Comparison of ENCODE assay signal across 22 cellular contexts in the genomic region with DNA sequence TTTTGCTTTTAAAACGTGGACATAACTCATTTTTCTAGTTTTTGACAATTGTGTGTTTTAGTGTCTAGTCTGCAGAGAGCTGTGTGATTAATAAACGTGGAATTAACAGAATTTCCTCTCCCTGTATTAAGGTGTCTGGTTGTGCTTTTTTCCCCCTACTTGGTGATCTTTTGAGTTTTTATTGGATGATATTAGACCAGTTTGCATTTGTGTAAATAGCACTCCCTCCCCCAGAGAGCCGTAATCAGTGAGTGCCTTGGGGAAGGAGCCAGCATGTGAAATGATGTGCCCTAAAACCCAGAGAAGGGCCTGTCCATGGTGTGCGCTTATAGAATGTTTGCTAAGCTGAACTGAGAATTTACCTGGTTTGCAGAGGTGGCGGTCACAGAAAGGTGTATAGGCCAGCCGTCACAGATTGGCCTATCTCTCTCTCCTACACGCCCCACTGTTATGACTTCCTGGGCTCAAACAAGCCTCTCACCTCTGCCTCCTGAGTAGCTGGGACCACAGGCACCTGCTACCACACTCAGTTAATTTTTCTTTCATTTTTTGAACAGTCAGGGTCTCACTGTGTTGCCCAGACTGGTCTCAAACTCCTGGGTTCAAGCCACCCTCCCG. TPM values are rescaled to one million over a fixed set of nuclear protein-coding genes. Genes with fewer than 3 reads are reported as not detected.
DNase-seq lines count a peak whose midpoint lies in the region; ATAC-seq, FAIRE-seq and TF ChIP-seq lines count a peak whose summit lies in the region.
"Had no signal": no experiment of that assay in that cellular context is flagged by ENCODE, and none has a peak within 500 bp of the region (broad histone marks: within the 10 kb centered on the region; RNA-seq: fewer than 3 reads in every experiment).

No MANE protein-coding gene starts in this region.

- FAIRE-seq in HepG2 (lab: Jason Lieb, UNC) (no peak), K562 (lab: Jason Lieb, UNC) (no peak)
- FAIRE-seq: G401.6, GM18507, H1, RCC 7860 had no signal

- no peak overlapping the region for H3K9ac ChIP-seq in HepG2 (ENCODE audit: insufficient read depth, low read depth, low read length)
- H3K9ac ChIP-seq in K562 (ENCODE audit: insufficient read depth in 1 of 2, low read depth in 2 of 2, low read length in 2 of 2), result no peak overlapping the region
- H3K9ac ChIP-seq: BLaER1 had no signal

- TF ChIP-seq POLR2A in HepG2 (IDR thresholded peaks at IDR 0.05; ENCODE audit: insufficient read depth in 1 of 2, low read depth in 2 of 2, low read length in 2 of 2) (no peak), right lobe of liver (IDR thresholded peaks at IDR 0.05) (no peak), K562 (conservative IDR thresholded peaks at IDR 0.05) (no peak)

- POLR2A ChIA-PET in HepG2 (lab: Yijun Ruan, JAX) (no interaction called here), K562 (lab: Yijun Ruan, JAX) (interaction anchor here (1.7 kb wide), 1 partner anchor 14 kb away, joined by 7 read pairs; no protein-coding TSS in a partner anchor)

- ATAC-seq in HepG2 (no peak), right lobe of liver (no peak), K562 (peak; percentile 33; the same call in 1 of the 3 replicates), aorta (ENCODE audit: low FRiP score) (no peak)
- ATAC-seq: HCT116 had no signal

- TF ChIP-seq RAD21 in HepG2 (CRISPR knock-in tag; IDR thresholded peaks at IDR 0.05) (no peak), K562 (CRISPR knock-in tag; conservative IDR thresholded peaks at IDR 0.05 in 1 of 2, IDR thresholded peaks at IDR 0.05 in 1 of 2) (no peak)

- no peaks in the 10 kb centered on the region for H3K79me2 ChIP-seq in HepG2 (ENCODE audit: insufficient read depth, low read length)
- no peaks in the 10 kb centered on the region for H3K79me2 ChIP-seq in K562 (ENCODE audit: control insufficient read depth, insufficient read depth, low read length)

- DNase-seq in HepG2 (ENCODE audit: low spot score), result no peak
- DNase-seq in right lobe of liver, result no peak
- peak; percentile 34 for DNase-seq in NCI-H748 treated with DMSO at 0.1 percent for 48 hours (lab: John Stamatoyannopoulos, UW)
- no peak for DNase-seq in K562 (ENCODE audit: extremely low read depth in 1 of 4, low spot score in 3 of 4)
- no peak for DNase-seq in activated CD8-positive, alpha-beta memory T cell treated with anti-CD3 and anti-CD28 coated beads, Interleukin-2, amount 50 U/mL, for 4 hours
- no peak for DNase-seq in GM03348 (ENCODE audit: low spot score)
- DNase-seq in aorta, result no peak
- DNase-seq: ACHN; CD4-positive, alpha-beta T cell; DND-41; Kasumi-1; NCI-H2029; NCI-H2171; NCI-H524 treated with DMSO at 0.1 percent for 48 hours; Right ventricle myocardium superior; T-helper 2 cell had no signal

- H3K27ac ChIP-seq in HepG2 (ENCODE audit: extremely low read length, insufficient read depth, low read length) (no peak overlapping the region), right lobe of liver (no peak overlapping the region), K562 (ENCODE audit: extremely low read depth, low read depth, low read length) (no peak overlapping the region), aorta (ENCODE audit: low read depth in 1 of 2, low read length in 2 of 2) (no peak overlapping the region)
- H3K27ac ChIP-seq: BLaER1 had no signal

- in situ Hi-C loops in HepG2 (cut with HindIII; ENCODE audit: extremely low pct_ligation_motif_present, low pct_unique_long_range_greater_than_20kb), result no loop called here
- in situ Hi-C loops in K562 (cut with MboI), result no loop called here

- peaks cover 8 to 28% of the 10 kb centered on the region in 2 experiments for H3K36me3 ChIP-seq in HepG2 (replicated peaks in 1 of 2; ENCODE audit: control insufficient read depth in 1 of 2, insufficient read depth in 2 of 2, low read length in 2 of 2)
- H3K36me3 ChIP-seq in right lobe of liver, result peaks cover 0 to 17% (median 7%) of the 10 kb centered on the region in 4 donors
- peaks cover 4% of the 10 kb centered on the region; the same call in 2 of the 3 replicates for H3K36me3 ChIP-seq in K562 (ENCODE audit: control insufficient read depth, insufficient read depth, low read length)
- peaks cover 0 to 6% of the 10 kb centered on the region in 2 donors for H3K36me3 ChIP-seq in aorta (ENCODE audit: control insufficient read depth in 1 of 2, insufficient read depth in 2 of 2, low read length in 1 of 2)

- H4K20me1 ChIP-seq in HepG2 (ENCODE audit: insufficient read depth, low read length), result no peaks in the 10 kb centered on the region
- H4K20me1 ChIP-seq in K562 (replicated peaks; ENCODE audit: control insufficient read depth, insufficient read depth, low read length), result no peaks in the 10 kb centered on the region

- no peak for TF ChIP-seq CTCF in HepG2 (CRISPR knock-in tag; IDR thresholded peaks at IDR 0.05)
- TF ChIP-seq CTCF in right lobe of liver (IDR thresholded peaks at IDR 0.05), result no peak
- no peak for TF ChIP-seq CTCF in K562 (IDR thresholded peaks at IDR 0.05 in 2 of 3, conservative IDR thresholded peaks at IDR 0.05 in 1 of 3; ENCODE audit: insufficient read depth in 2 of 3, low read depth in 1 of 3, low read length in 3 of 3)

- H3K9me1 ChIP-seq in K562 (ENCODE audit: control insufficient read depth, insufficient read depth, low read length), result no peaks in the 10 kb centered on the region

- H2AFZ ChIP-seq in HepG2 (ENCODE audit: low read length) (no peak overlapping the region), K562 (ENCODE audit: low read depth, low read length) (no peak overlapping the region)

- H3K4me2 ChIP-seq in HepG2 (ENCODE audit: low read depth, low read length) (no peak overlapping the region), K562 (ENCODE audit: insufficient read depth, low read length) (no peak overlapping the region)
- H3K4me2 ChIP-seq: BLaER1 had no signal

- no peak overlapping the region for H3K4me3 ChIP-seq in HepG2 (replicated peaks in 1 of 3; ENCODE audit: insufficient read depth in 1 of 3, low read depth in 2 of 3, low read length in 3 of 3)
- no peak overlapping the region for H3K4me3 ChIP-seq in right lobe of liver
- H3K4me3 ChIP-seq in K562, result no peak overlapping the region
- H3K4me3 ChIP-seq in aorta (ENCODE audit: low read length in 2 of 2), result no peak overlapping the region
- H3K4me3 ChIP-seq: BLaER1 had no signal

- H3K27me3 ChIP-seq in HepG2 (ENCODE audit: control insufficient read depth in 1 of 2, insufficient read depth in 2 of 2, low read length in 2 of 2) (no peaks in the 10 kb centered on the region), right lobe of liver (no peaks in the 10 kb centered on the region), K562 (ENCODE audit: control insufficient read depth in 2 of 2, insufficient read depth in 2 of 2, low read length in 2 of 2) (no peaks in the 10 kb centered on the region), aorta (ENCODE audit: control insufficient read depth in 1 of 2, insufficient read depth in 2 of 2, low read length in 1 of 2) (no peaks in the 10 kb centered on the region)
- H3K27me3 ChIP-seq: BLaER1 had no signal

- intact Hi-C loops in HepG2 (cut with micrococcal nuclease; ENCODE audit: unreplicated experiment), result no loop called here
- intact Hi-C loops in right lobe of liver (cut with DNase I), result no loop called here
- intact Hi-C loops in K562 (cut with micrococcal nuclease), result no loop called here
- intact Hi-C loops in aorta (cut with DNase I), result no loop called here

- H3K4me1 ChIP-seq in HepG2 (ENCODE audit: insufficient read depth, low read length) (no peaks in the 10 kb centered on the region), right lobe of liver (no peaks in the 10 kb centered on the region), K562 (replicated peaks in 1 of 2; ENCODE audit: control insufficient read depth in 2 of 2, insufficient read depth in 2 of 2, low read length in 2 of 2) (no peaks in the 10 kb centered on the region), aorta (ENCODE audit: control insufficient read depth in 1 of 2, insufficient read depth in 2 of 2, low read length in 2 of 2) (no peaks in the 10 kb centered on the region)
- H3K4me1 ChIP-seq: BLaER1 had no signal

- 94% methylated on average over 8 of the region's 8 CpGs for WGBS in HepG2 (ENCODE audit: low lambda C conversion rate)
- 81% methylated on average over 7 of the region's 8 CpGs for WGBS in right lobe of liver (ENCODE audit: insufficient coverage, low coverage, low lambda C conversion rate, missing lambda C conversion rate)
- 57% methylated on average over 8 of the region's 8 CpGs for WGBS in K562 (ENCODE audit: insufficient coverage, low coverage, missing lambda C conversion rate)
- 66 to 70% methylated on average over 8 of the region's 8 CpGs for WGBS in aorta, 2 donors

- no TSS peak for BruUV-seq in HepG2 (replicated peaks; lab: Mats Ljungman, UMichigan)
- no TSS peak for BruUV-seq in K562 (replicated peaks; lab: Mats Ljungman, UMichigan)

- CTCF ChIA-PET in HepG2 (lab: Yijun Ruan, JAX; ENCODE audit: low intra/inter-chr PET ratio, low total read pairs) (no interaction called here), K562 (lab: Yijun Ruan, JAX; ENCODE audit: low intra/inter-chr PET ratio) (no interaction called here)

- H3K9me3 ChIP-seq in HepG2 (ENCODE audit: low read length), result no peaks in the 10 kb centered on the region
- H3K9me3 ChIP-seq in right lobe of liver, result no peaks in the 10 kb centered on the region
- H3K9me3 ChIP-seq in K562 (replicated peaks; ENCODE audit: control insufficient read depth, insufficient read depth, low read depth, low read length), result no peaks in the 10 kb centered on the region
- H3K9me3 ChIP-seq in aorta (ENCODE audit: control insufficient read depth, low read length), result no peaks in the 10 kb centered on the region
- H3K9me3 ChIP-seq: BLaER1 had no signal

- TF ChIP-seq EP300 in HepG2 (IDR thresholded peaks at IDR 0.05; ENCODE audit: low read depth in 2 of 2, low read length in 2 of 2), result no peak
- TF ChIP-seq EP300 in HepG2 (CRISPR knock-in tag; IDR thresholded peaks at IDR 0.05; ENCODE audit: borderline replicate concordance), result no peak
- no peak for TF ChIP-seq EP300 in K562 (IDR thresholded peaks at IDR 0.05; ENCODE audit: low read length)

RNA-seq across cellular contexts. Expression of a gene that starts 42.4 kb away (rescaled TPM):
- total RNA-seq in HepG2 (2016; rRNA removed; fragmentation: Illumina TruSeq; extraction: Trizol) (27.6 and 32.5 TPM in 2 replicates), right lobe of liver (10 to 100 TPM; 24.2 to 71.0 (median 47.2) TPM), K562 (2014; rRNA removed) (8.6 and 12.0 TPM in 2 replicates), K562 (2014; rRNA removed; fragmentation: Illumina TruSeq; extraction: Trizol) (8.9 and 9.9 TPM in 2 replicates), K562 (2015; rRNA removed; fragmentation: Illumina TruSeq; extraction: Trizol) (11.4 and 11.9 TPM in 2 replicates), K562 (2021) (19.7 and 20.5 TPM in 2 replicates), aorta (1 to 10 TPM; 5.1 to 8.2 TPM)
- total RNA-seq in HepG2 (2016; cell fraction: cytosol; rRNA removed; fragmentation: Illumina TruSeq; extraction: Trizol; ENCODE audit: low read depth), result 12.0 and 12.4 TPM in 2 replicates
- total RNA-seq in HepG2 (2016; cell fraction: insoluble cytoplasmic fraction; rRNA removed; fragmentation: Illumina TruSeq; extraction: Trizol), result 26.7 and 32.6 TPM in 2 replicates
- 12.3 and 14.1 TPM in 2 replicates for total RNA-seq in HepG2 (2016; cell fraction: membrane; rRNA removed; fragmentation: Illumina TruSeq; extraction: Trizol)
- 25.2 and 33.4 TPM in 2 replicates for total RNA-seq in HepG2 (2016; cell fraction: nucleus; rRNA removed; fragmentation: Illumina TruSeq; extraction: Trizol)
- polyA plus RNA-seq in HepG2 (2011; rRNA removed) (12.7 and 12.8 TPM in 2 replicates), K562 (2011; rRNA removed) (5.2 and 9.5 TPM in 2 replicates), K562 (2014; fragmentation: Illumina TruSeq; extraction: Trizol) (14.4 and 16.1 TPM in 2 replicates), K562 (2014; fragmentation: Nextera tagmentation; extraction: Ambion mirVana) (1 to 10 TPM; 2.2 to 3.4 TPM), K562 (2014; rRNA removed) (12.7 and 12.8 TPM in 2 replicates), aorta (1 to 10 TPM; 2.1 to 4.9 TPM)
- 7.6 and 9.9 TPM in 2 replicates for polyA plus RNA-seq in HepG2 (2011; cell fraction: cytosol; rRNA removed)
- 8.3 and 9.4 TPM in 2 replicates for polyA plus RNA-seq in HepG2 (2011; cell fraction: nucleus; rRNA removed)
- polyA plus RNA-seq in HepG2 (2012), result 13.6 and 17.2 TPM in 2 replicates
- polyA plus RNA-seq in HepG2 (2016; cell fraction: cytosol; fragmentation: Illumina TruSeq; extraction: Trizol; ENCODE audit: low read depth), result 1.6 and 1.9 TPM in 2 replicates
- 32.3 and 36.6 TPM in 2 replicates for polyA plus RNA-seq in HepG2 (2016; cell fraction: insoluble cytoplasmic fraction; fragmentation: Illumina TruSeq; extraction: Trizol; ENCODE audit: low read depth)
- 5.4 and 6.1 TPM in 2 replicates for polyA plus RNA-seq in HepG2 (2016; cell fraction: membrane; fragmentation: Illumina TruSeq; extraction: Trizol; ENCODE audit: low read depth)
- polyA plus RNA-seq in HepG2 (2016; cell fraction: nucleus; fragmentation: Illumina TruSeq; extraction: Trizol; ENCODE audit: insufficient read depth, low read depth), result 41.8 and 43.5 TPM in 2 replicates
- polyA minus RNA-seq in HepG2 (2011; rRNA and poly(A)+ RNA removed; ENCODE audit: low replicate concordance), result 12.3 and 17.3 TPM in 2 replicates
- 18.7 and 20.1 TPM in 2 replicates for polyA minus RNA-seq in HepG2 (2011; cell fraction: cytosol; rRNA and poly(A)+ RNA removed)
- 11.3 and 17.3 TPM in 2 replicates for polyA minus RNA-seq in HepG2 (2011; cell fraction: nucleus; rRNA and poly(A)+ RNA removed)
- 7.0 and 9.4 TPM in 2 replicates for total RNA-seq in K562 (2011; cell fraction: chromatin; rRNA removed; ENCODE audit: low replicate concordance)
- 4.2 and 5.3 TPM in 2 replicates for total RNA-seq in K562 (2011; cell fraction: nucleolus; rRNA removed)
- total RNA-seq in K562 (2011; cell fraction: nucleoplasm; rRNA removed), result 9.3 and 9.6 TPM in 2 replicates
- polyA plus RNA-seq in K562 (2011; cell fraction: cytosol; rRNA removed), result 3.3 and 6.7 TPM in 2 replicates
- polyA plus RNA-seq in K562 (2011; cell fraction: nucleus; rRNA removed), result 5.2 and 8.1 TPM in 2 replicates
- polyA plus RNA-seq in K562 (2012), result 15.6 and 20.1 TPM in 2 replicates
- 5.8 and 10.9 TPM in 2 replicates for polyA minus RNA-seq in K562 (2011; rRNA and poly(A)+ RNA removed)
- 6.6 and 10.3 TPM in 2 replicates for polyA minus RNA-seq in K562 (2011; cell fraction: cytosol; rRNA and poly(A)+ RNA removed)
- polyA minus RNA-seq in K562 (2011; cell fraction: nucleus; rRNA and poly(A)+ RNA removed), result 2.3 and 2.6 TPM in 2 replicates

RNA-seq across cellular contexts. Expression of a gene that starts 47.8 kb away (rescaled TPM):
- total RNA-seq in HepG2 (2016; rRNA removed; fragmentation: Illumina TruSeq; extraction: Trizol), result 6.4 and 7.6 TPM in 2 replicates
- 3.5 and 3.6 TPM in 2 replicates for total RNA-seq in HepG2 (2016; cell fraction: cytosol; rRNA removed; fragmentation: Illumina TruSeq; extraction: Trizol; ENCODE audit: low read depth)
- 5.4 and 8.3 TPM in 2 replicates for total RNA-seq in HepG2 (2016; cell fraction: insoluble cytoplasmic fraction; rRNA removed; fragmentation: Illumina TruSeq; extraction: Trizol)
- total RNA-seq in HepG2 (2016; cell fraction: membrane; rRNA removed; fragmentation: Illumina TruSeq; extraction: Trizol), result 4.6 and 4.9 TPM in 2 replicates
- total RNA-seq in HepG2 (2016; cell fraction: nucleus; rRNA removed; fragmentation: Illumina TruSeq; extraction: Trizol), result 9.4 and 10.7 TPM in 2 replicates
- polyA plus RNA-seq in HepG2 (2011; rRNA removed), result 6.0 and 6.2 TPM in 2 replicates
- 3.5 and 3.6 TPM in 2 replicates for polyA plus RNA-seq in HepG2 (2011; cell fraction: cytosol; rRNA removed)
- 7.3 and 8.6 TPM in 2 replicates for polyA plus RNA-seq in HepG2 (2011; cell fraction: nucleus; rRNA removed)
- polyA plus RNA-seq in HepG2 (2012), result 3.0 and 3.6 TPM in 2 replicates
- 0.34 and 0.76 TPM in 2 replicates for polyA plus RNA-seq in HepG2 (2016; cell fraction: cytosol; fragmentation: Illumina TruSeq; extraction: Trizol; ENCODE audit: low read depth)
- 3.1 TPM in 2 replicates for polyA plus RNA-seq in HepG2 (2016; cell fraction: insoluble cytoplasmic fraction; fragmentation: Illumina TruSeq; extraction: Trizol; ENCODE audit: low read depth)
- polyA plus RNA-seq in HepG2 (2016; cell fraction: membrane; fragmentation: Illumina TruSeq; extraction: Trizol; ENCODE audit: low read depth), result 1.2 and 1.5 TPM in 2 replicates
- polyA plus RNA-seq in HepG2 (2016; cell fraction: nucleus; fragmentation: Illumina TruSeq; extraction: Trizol; ENCODE audit: insufficient read depth, low read depth), result 9.6 and 10.3 TPM in 2 replicates
- polyA minus RNA-seq in HepG2 (2011; rRNA and poly(A)+ RNA removed; ENCODE audit: low replicate concordance), result 3.0 and 11.6 TPM in 2 replicates
- 3.7 and 5.0 TPM in 2 replicates for polyA minus RNA-seq in HepG2 (2011; cell fraction: cytosol; rRNA and poly(A)+ RNA removed)
- 11.5 and 11.8 TPM in 2 replicates for polyA minus RNA-seq in HepG2 (2011; cell fraction: nucleus; rRNA and poly(A)+ RNA removed)
- total RNA-seq in right lobe of liver, result 10 to 100 TPM; 19.9 to 53.0 (median 38.9) TPM
- total RNA-seq in K562 (2011; cell fraction: chromatin; rRNA removed; ENCODE audit: low replicate concordance), result 4.4 and 5.7 TPM in 2 replicates
- 1.3 and 1.8 TPM in 2 replicates for total RNA-seq in K562 (2011; cell fraction: nucleolus; rRNA removed)
- 3.4 and 5.0 TPM in 2 replicates for total RNA-seq in K562 (2011; cell fraction: nucleoplasm; rRNA removed)
- total RNA-seq in K562 (2014; rRNA removed), result 1.0 and 1.5 TPM in 2 replicates
- total RNA-seq in K562 (2014; rRNA removed; fragmentation: Illumina TruSeq; extraction: Trizol), result 0.76 and 0.89 TPM in 2 replicates
- 1.0 and 1.3 TPM in 2 replicates for total RNA-seq in K562 (2015; rRNA removed; fragmentation: Illumina TruSeq; extraction: Trizol)
- total RNA-seq in K562 (2021), result 0.96 and 1.2 TPM in 2 replicates
- polyA plus RNA-seq in K562 (2011; rRNA removed), result 0.30 and 0.86 TPM in 2 replicates
- 0.25 and 0.45 TPM in 2 replicates for polyA plus RNA-seq in K562 (2011; cell fraction: cytosol; rRNA removed)
- 0.77 and 1.1 TPM in 2 replicates for polyA plus RNA-seq in K562 (2011; cell fraction: nucleus; rRNA removed)
- polyA plus RNA-seq in K562 (2012), result 0.79 and 0.83 TPM in 2 replicates
- 0.46 and 0.82 TPM in 2 replicates for polyA plus RNA-seq in K562 (2014; fragmentation: Illumina TruSeq; extraction: Trizol)
- under 1 TPM; 0.11 to 0.13 TPM for polyA plus RNA-seq in K562 (2014; fragmentation: Nextera tagmentation; extraction: Ambion mirVana)
- polyA plus RNA-seq in K562 (2014; rRNA removed), result 0.26 and 0.57 TPM in 2 replicates
- 0.78 and 1.2 TPM in 2 replicates for polyA minus RNA-seq in K562 (2011; rRNA and poly(A)+ RNA removed)
- 0.36 and 0.95 TPM in 2 replicates for polyA minus RNA-seq in K562 (2011; cell fraction: cytosol; rRNA and poly(A)+ RNA removed)
- polyA minus RNA-seq in K562 (2011; cell fraction: nucleus; rRNA and poly(A)+ RNA removed), result 1.1 and 1.2 TPM in 2 replicates
- 1 to 10 TPM; 7.3 to 8.2 TPM for total RNA-seq in aorta
- 1 to 10 TPM in 1 of 2 donors, under 1 TPM in 1; 0.50 to 4.5 TPM for polyA plus RNA-seq in aorta
